Comparison of ENCODE assay signal across 9 cellular contexts in genomic region chr1:185693654-185694053, GRCh38. TPM values are rescaled to one million over a fixed set of nuclear protein-coding genes. Genes with fewer than 3 reads are reported as not detected.
DNase-seq lines count a peak whose midpoint lies in the region; ATAC-seq, FAIRE-seq and TF ChIP-seq lines count a peak whose summit lies in the region.
"Had no signal": no experiment of that assay in that cellular context is flagged by ENCODE, and none has a peak within 500 bp of the region (broad histone marks: within the 10 kb centered on the region; RNA-seq: fewer than 3 reads in every experiment).

No MANE protein-coding gene starts in this region.

- BruUV-seq in GM12878 (replicated peaks; lab: Mats Ljungman, UMichigan): no TSS peak

- intact Hi-C loops in GM12878 (cut with micrococcal nuclease; ENCODE audit: unreplicated experiment): no loop called here

- H3K4me1 ChIP-seq in GM12878 (ENCODE audit: control insufficient read depth, insufficient read depth, low read length): no peaks in the 10 kb centered on the region
- H3K4me1 ChIP-seq in smooth muscle cell (ENCODE audit: low read depth): no peaks in the 10 kb centered on the region

- no peaks in the 10 kb centered on the region for H3F3A ChIP-seq in smooth muscle cell (ENCODE audit: low read depth)

- peaks cover 14% of the 10 kb centered on the region for H3K9me3 Mint-ChIP-seq in T-helper 1 cell treated with Interleukin-12 subunit alpha and Interleukin-12 subunit beta and Interleukin-4 antibody, amounts not matched to agents 30 μg/mL and 1 μg/mL, for 36 hours
- H3K9me3 Mint-ChIP-seq in osteocyte (ENCODE audit: unreplicated experiment): no peaks in the 10 kb centered on the region

- H3K79me2 ChIP-seq in GM12878 (ENCODE audit: control insufficient read depth, insufficient read depth, low read length): no peaks in the 10 kb centered on the region
- H3K79me2 ChIP-seq in smooth muscle cell (ENCODE audit: low read depth): no peaks in the 10 kb centered on the region

- RAD21 ChIA-PET in GM12878 (lab: Charles Lee; ENCODE audit: unreplicated experiment): interaction anchor here (1.7 kb wide), 1 partner anchor 13 kb away, joined by 6 read pairs; no protein-coding TSS in a partner anchor

- H3K36me3 Mint-ChIP-seq in T-helper 1 cell treated with Interleukin-12 subunit alpha and Interleukin-12 subunit beta and Interleukin-4 antibody, amounts not matched to agents 30 μg/mL and 1 μg/mL, for 36 hours (ENCODE audit: low read depth): peaks cover 12% of the 10 kb centered on the region
- H3K36me3 Mint-ChIP-seq in osteocyte (ENCODE audit: unreplicated experiment): no peaks in the 10 kb centered on the region

- H3K27ac ChIP-seq in GM12878 (ENCODE audit: control insufficient read depth, insufficient read depth) (no peak overlapping the region), smooth muscle cell (ENCODE audit: low read depth) (no peak overlapping the region)
- H3K27ac ChIP-seq: 22Rv1 had no signal

- DNase-seq in T-helper 1 cell: no peak
- no peak for DNase-seq in GM12878 (ENCODE audit: low read depth, low spot score)
- DNase-seq in smooth muscle cell (lab: John Stamatoyannopoulos, UW; ENCODE audit: unreplicated experiment): no peak
- no peak for DNase-seq in SKM-1 treated with dmso at 0.1 percent for 144 hours (lab: John Stamatoyannopoulos, UW; ENCODE audit: unreplicated experiment)
- no peak for DNase-seq in osteocyte (ENCODE audit: extremely low spot score, unreplicated experiment)

- in situ Hi-C loops in GM12878 (cut with MboI): loop anchor here (10.0 kb wide), 1 partner anchor 889 kb away; no protein-coding TSS in a partner anchor

- H3K27ac Mint-ChIP-seq in T-helper 1 cell treated with Interleukin-12 subunit alpha and Interleukin-12 subunit beta and Interleukin-4 antibody, amounts not matched to agents 30 μg/mL and 1 μg/mL, for 36 hours: peak overlapping the region; percentile 64
- H3K27ac Mint-ChIP-seq in osteocyte (ENCODE audit: unreplicated experiment): no peak overlapping the region

- H3K4me2 ChIP-seq in GM12878 (ENCODE audit: control insufficient read depth, insufficient read depth) (peak overlapping the region; percentile 60), smooth muscle cell (no peak overlapping the region)

- TF ChIP-seq CTCF in GM12878 (IDR thresholded peaks at IDR 0.05 in 2 of 3, conservative IDR thresholded peaks at IDR 0.05 in 1 of 3; ENCODE audit: control insufficient read depth in 2 of 3, extremely low read depth in 1 of 3, insufficient read depth in 1 of 3, low read depth in 3 of 3, low read length in 3 of 3): no peak
- no peak for TF ChIP-seq CTCF in smooth muscle cell (IDR thresholded peaks at IDR 0.05; ENCODE audit: borderline replicate concordance, insufficient read depth, poor library complexity, severe bottlenecking)
- no peak for TF ChIP-seq CTCF in osteocyte (IDR thresholded peaks at IDR 0.05)

- H4K20me1 ChIP-seq in GM12878 (ENCODE audit: control insufficient read depth, insufficient read depth) (no peaks in the 10 kb centered on the region), smooth muscle cell (ENCODE audit: low read depth) (no peaks in the 10 kb centered on the region)

- 6% methylated on average over 6 of the region's 6 CpGs for WGBS in GM12878 (ENCODE audit: insufficient coverage, insufficient replicate concordance, low lambda C conversion rate, missing lambda C conversion rate)
- 65% methylated on average over 6 of the region's 6 CpGs for WGBS in smooth muscle cell (ENCODE audit: low lambda C conversion rate)

- TF ChIP-seq RAD21 in GM12878 (IDR thresholded peaks at IDR 0.05; ENCODE audit: insufficient read depth, low read depth, low read length): no peak

- peaks cover 3% of the 10 kb centered on the region; the same call in 2 of the 3 replicates for H3K9me3 ChIP-seq in GM12878 (replicated peaks; ENCODE audit: control insufficient read depth, insufficient read depth, low read length)
- no peaks in the 10 kb centered on the region for H3K9me3 ChIP-seq in smooth muscle cell (replicated peaks; ENCODE audit: low read depth)

- ATAC-seq in HG03045 (IDR thresholded peaks at IDR 0.05; ENCODE audit: unreplicated experiment) (peak; percentile 23), GM12878 (no peak), GM19395 (IDR thresholded peaks at IDR 0.05; ENCODE audit: unreplicated experiment) (no peak)

- FAIRE-seq in GM12878 (lab: Jason Lieb, UNC): no peak

- peaks cover 31% of the 10 kb centered on the region for H3K27me3 Mint-ChIP-seq in T-helper 1 cell treated with Interleukin-12 subunit alpha and Interleukin-12 subunit beta and Interleukin-4 antibody, amounts not matched to agents 30 μg/mL and 1 μg/mL, for 36 hours (ENCODE audit: low read depth)
- H3K27me3 Mint-ChIP-seq in osteocyte (ENCODE audit: unreplicated experiment): no peaks in the 10 kb centered on the region

- SMC1A ChIA-PET in GM12878 (lab: Charles Lee; ENCODE audit: uncharacterized antibody, unreplicated experiment): interaction anchor here (0.6 to 1.2 kb wide), 4 partner anchors 12 to 455 kb away, joined by 3 to 4 read pairs (median 4); no protein-coding TSS in a partner anchor

- H3K4me1 Mint-ChIP-seq in T-helper 1 cell treated with Interleukin-12 subunit alpha and Interleukin-12 subunit beta and Interleukin-4 antibody, amounts not matched to agents 30 μg/mL and 1 μg/mL, for 36 hours (ENCODE audit: low read depth): peaks cover 15% of the 10 kb centered on the region
- no peaks in the 10 kb centered on the region for H3K4me1 Mint-ChIP-seq in osteocyte (ENCODE audit: unreplicated experiment)

- CTCF ChIA-PET in GM12878 (lab: Yijun Ruan, JAX): interaction anchor here (0.9 to 1.7 kb wide), 2 partner anchors 13 to 524 kb away, joined by 3 to 7 read pairs; no protein-coding TSS in a partner anchor

- no peak for TF ChIP-seq EP300 in GM12878 (IDR thresholded peaks at IDR 0.05; ENCODE audit: borderline replicate concordance in 1 of 2, control insufficient read depth in 1 of 2, low read depth in 2 of 2, low read length in 2 of 2)

- H3K9ac ChIP-seq in GM12878 (ENCODE audit: control insufficient read depth, insufficient read depth, low read length): no peak overlapping the region
- H3K9ac ChIP-seq in smooth muscle cell (ENCODE audit: low read depth): no peak overlapping the region

- H2AFZ ChIP-seq in GM12878 (ENCODE audit: control insufficient read depth, low read depth, low read length) (peak overlapping the region; percentile 96), smooth muscle cell (ENCODE audit: low read depth) (peak overlapping the region; percentile 1)

- no peak for TF ChIP-seq POLR2A in GM12878 (IDR thresholded peaks at IDR 0.05; ENCODE audit: low read depth, low read length)

- POLR2A ChIA-PET in GM12878 (lab: Charles Lee): no interaction called here

- H3K4me3 Mint-ChIP-seq in T-helper 1 cell treated with Interleukin-12 subunit alpha and Interleukin-12 subunit beta and Interleukin-4 antibody, amounts not matched to agents 30 μg/mL and 1 μg/mL, for 36 hours: peak overlapping the region; percentile 60
- no peak overlapping the region for H3K4me3 Mint-ChIP-seq in osteocyte (ENCODE audit: unreplicated experiment)

- no peaks in the 10 kb centered on the region for H3K36me3 ChIP-seq in GM12878 (ENCODE audit: control insufficient read depth in 2 of 2, insufficient read depth in 2 of 2, low read length in 1 of 2)
- no peaks in the 10 kb centered on the region for H3K36me3 ChIP-seq in smooth muscle cell (ENCODE audit: low read depth)

- peak overlapping the region; percentile 31; the same call in 1 of the 2 replicates for H3K4me3 ChIP-seq in GM12878
- peak overlapping the region; percentile 7 for H3K4me3 ChIP-seq in smooth muscle cell

- H3K27me3 ChIP-seq in GM12878 (replicated peaks in 1 of 2; ENCODE audit: control insufficient read depth in 2 of 2, insufficient read depth in 2 of 2, low read length in 1 of 2) (no peaks in the 10 kb centered on the region; a peak in 1 of 4 replicates), smooth muscle cell (ENCODE audit: low read depth) (no peaks in the 10 kb centered on the region)

TF ChIP-seq in GM12878, 131 proteins besides CTCF, POLR2A, EP300 and RAD21 (continues in another document):
- TF ChIP-seq SMAD1 (IDR thresholded peaks at IDR 0.05; ENCODE audit: low read depth, partially characterized antibody) (no peak), EZH2 (IDR thresholded peaks at IDR 0.05; ENCODE audit: borderline replicate concordance, control insufficient read depth, low read depth, low read length) (no peak), NFIC (IDR thresholded peaks at IDR 0.05; ENCODE audit: low read depth, low read length) (peak; percentile 28; the same call in 1 of the 2 replicates), MEF2A (IDR thresholded peaks at IDR 0.05; ENCODE audit: insufficient read depth, low read depth, low read length) (0 out of 2 replicates have a peak, but pooled peaks have one; percentile 17), HCFC1 (IDR thresholded peaks at IDR 0.05; ENCODE audit: low read length) (no peak)

RNA-seq across cellular contexts. Expression of gene HMCN1, which starts 40.5 kb away (rescaled TPM):
- total RNA-seq in GM12878 (2013; cell fraction: nucleolus; rRNA removed): 0.06 and 0.10 TPM in 2 replicates
- total RNA-seq in GM12878 (2014; rRNA removed) (under 0.01 TPM in 1 of 2 replicates, not detected in the other), GM12878 (2014; rRNA removed; fragmentation: Illumina TruSeq; extraction: Trizol) (not detected in 2 replicates), GM12878 (2021) (0.03 TPM in 1 of 2 replicates, not detected in the other), smooth muscle cell (118 and 123 TPM in 2 replicates), osteocyte (91.4 and 95.9 TPM in 2 replicates)
- 0.05 TPM for polyA plus RNA-seq in GM12878 (2011; ENCODE audit: low read depth)
- polyA plus RNA-seq in GM12878 (2011; rRNA removed) (0.07 and 0.17 TPM in 2 replicates), GM12878 (2014; fragmentation: Illumina TruSeq; extraction: Trizol) (0.02 TPM in 1 of 2 replicates, not detected in the other), GM12878 (2014; fragmentation: Nextera tagmentation; extraction: Ambion mirVana) (not detected), GM12878 (2014; rRNA removed) (not detected in 2 replicates), GM12878 (2016; fragmentation: Nextera tagmentation; extraction: Ambion mirVana) (not detected), smooth muscle cell (15.3 and 18.9 TPM in 2 replicates)
- 0.02 and 0.03 TPM in 2 replicates for polyA plus RNA-seq in GM12878 (2011; cell fraction: cytosol; rRNA removed)
- polyA plus RNA-seq in GM12878 (2011; cell fraction: nucleus; rRNA removed): 0.03 and 0.15 TPM in 2 replicates
- polyA plus RNA-seq in GM12878 (2012): 0.01 TPM in 1 of 2 replicates, not detected in the other
- polyA minus RNA-seq in GM12878 (2011; rRNA and poly(A)+ RNA removed): 0.05 and 0.15 TPM in 2 replicates
- polyA minus RNA-seq in GM12878 (2011; cell fraction: cytosol; rRNA and poly(A)+ RNA removed): not detected in 2 replicates
- 0.12 and 0.19 TPM in 2 replicates for polyA minus RNA-seq in GM12878 (2011; cell fraction: nucleus; rRNA and poly(A)+ RNA removed)

Comparison
In these comparisons a context has a peak if more than half of its experiments do, and no peak if none do; other contexts are left out.
1. RNA of gene HMCN1, which starts 40.5 kb away (total RNA-seq): 118 to 123 TPM in smooth muscle cell and 91.4 to 95.9 TPM in osteocyte; under 0.01 to 0.10 TPM in GM12878; every median in the first group is over 10 times any median in the second.